Comparison of ENCODE assay signal across 17 cellular contexts in genomic region chrX:39150621-39151020, GRCh38.
DNase-seq lines count a peak whose midpoint lies in the region; ATAC-seq, FAIRE-seq and TF ChIP-seq lines count a peak whose summit lies in the region.
"Had no signal": no experiment of that assay in that cellular context is flagged by ENCODE, and none has a peak within 500 bp of the region (broad histone marks: within the 10 kb centered on the region; RNA-seq: fewer than 3 reads in every experiment).

No MANE protein-coding gene starts in this region.

- H3K4me2 ChIP-seq in H9 (ENCODE audit: insufficient read depth, insufficient read length, low read length) = peak overlapping the region; percentile 26
- H3K4me2 ChIP-seq: BLaER1 had no signal

- no CpG with 5 or more reads among the region's 5 CpGs for WGBS in H9 (ENCODE audit: extremely low coverage, insufficient read length, low lambda C conversion rate)
- 9 to 20% methylated on average over 1 to 5 of the region's 5 CpGs for WGBS in endodermal cell (ENCODE audit: insufficient coverage in 1 of 2, insufficient read length in 1 of 2), 2 experiments
- 64 to 86% (median 79%) methylated on average over 5 of the region's 5 CpGs for WGBS in psoas muscle, 3 donors

- H4K91ac ChIP-seq in H9 (ENCODE audit: insufficient read length, low read depth, low read length) = no peak overlapping the region

- no peak overlapping the region for H2BK15ac ChIP-seq in H9 (ENCODE audit: low read depth, low read length)

- no peak overlapping the region for H3K56ac ChIP-seq in H9 (ENCODE audit: insufficient read length, low read depth, low read length)

- no peak overlapping the region for H3K14ac ChIP-seq in H9 (ENCODE audit: insufficient read depth, low read length)

- H3K4me3 ChIP-seq in endodermal cell (ENCODE audit: low read length) (no peak overlapping the region), psoas muscle (no peak overlapping the region)
- H3K4me3 ChIP-seq: BLaER1, GM23248 had no signal

- ATAC-seq in T-helper 17 cell = no peak
- no peak for ATAC-seq in psoas muscle

- no peak overlapping the region for H3K4ac ChIP-seq in H9 (ENCODE audit: low read depth, low read length)

- H2BK12ac ChIP-seq in H9 (ENCODE audit: insufficient read length, low read depth, low read length) = no peak overlapping the region

- no peaks in the 10 kb centered on the region for H3K79me2 ChIP-seq in H9 (ENCODE audit: insufficient read depth, low read length)

- H3K4me1 Mint-ChIP-seq in H9 = peaks cover 13 to 19% of the 10 kb centered on the region in 2 experiments
- no peaks in the 10 kb centered on the region for H3K4me1 Mint-ChIP-seq in T-helper 17 cell
- peaks cover 23% of the 10 kb centered on the region for H3K4me1 Mint-ChIP-seq in endodermal cell
- H3K4me1 Mint-ChIP-seq: CD4-positive, alpha-beta memory T cell had no signal

- no peaks in the 10 kb centered on the region for H3K23me2 ChIP-seq in H9 (ENCODE audit: insufficient read length, low read depth, low read length, poor library complexity, severe bottlenecking)

- H3K27me3 Mint-ChIP-seq in H9 (ENCODE audit: low read depth) (peaks cover 2% of the 10 kb centered on the region; the same call in 1 of the 2 replicates), T-helper 17 cell (no peaks in the 10 kb centered on the region), endodermal cell (ENCODE audit: insufficient read depth) (no peaks in the 10 kb centered on the region)
- H3K27me3 Mint-ChIP-seq: CD4-positive, alpha-beta memory T cell had no signal

- H3K36me3 ChIP-seq in endodermal cell (ENCODE audit: control insufficient read depth, insufficient read depth, low read length) (no peaks in the 10 kb centered on the region), psoas muscle (ENCODE audit: insufficient read depth in 1 of 2, low read depth in 1 of 2) (no peaks in the 10 kb centered on the region)
- H3K36me3 ChIP-seq: BLaER1 had no signal

- H2BK120ac ChIP-seq in H9 (ENCODE audit: low read depth, low read length, poor library complexity, severe bottlenecking) = no peak overlapping the region

- no peaks in the 10 kb centered on the region for H3K79me1 ChIP-seq in H9 (ENCODE audit: insufficient read depth, low read depth, low read length, poor library complexity, severe bottlenecking)

- H3K9ac ChIP-seq in H9 (ENCODE audit: extremely low read depth, insufficient read length, low read length) = no peak overlapping the region
- no peak overlapping the region for H3K9ac ChIP-seq in endodermal cell (ENCODE audit: extremely low read depth, low read length, poor library complexity, severe bottlenecking)
- H3K9ac ChIP-seq: BLaER1, GM23248 had no signal

- no peak overlapping the region for H3K18ac ChIP-seq in H9 (ENCODE audit: insufficient read length, low read depth, low read length)

- TF ChIP-seq CTCF in H9 (conservative IDR thresholded peaks at IDR 0.05) = no peak
- TF ChIP-seq CTCF in endodermal cell (conservative IDR thresholded peaks at IDR 0.05) = no peak
- no peak for TF ChIP-seq CTCF in psoas muscle (IDR thresholded peaks at IDR 0.05)

- H3K27me3 ChIP-seq in H9 (ENCODE audit: insufficient read depth, low read length) (no peaks in the 10 kb centered on the region), endodermal cell (ENCODE audit: control insufficient read depth, insufficient read depth, low read length, poor library complexity, severe bottlenecking) (no peaks in the 10 kb centered on the region), psoas muscle (ENCODE audit: insufficient read depth in 3 of 3, low read length in 2 of 3) (peaks cover 0 to 17% (median 0%) of the 10 kb centered on the region in 3 donors)
- H3K27me3 ChIP-seq: BLaER1 had no signal

- H3K4me3 Mint-ChIP-seq in H9 (no peak overlapping the region), T-helper 17 cell (no peak overlapping the region), endodermal cell (peak overlapping the region; percentile 25)
- H3K4me3 Mint-ChIP-seq: CD14-positive monocyte; CD4-positive, alpha-beta memory T cell had no signal

- H3K23ac ChIP-seq in H9 (ENCODE audit: insufficient read length, low read depth, low read length) = no peak overlapping the region

- intact Hi-C loops in psoas muscle (cut with DNase I) = loop anchor here in 1 of 2 donors (5.0 kb wide), 1 partner anchor 383 kb away; no protein-coding TSS in a partner anchor

- no peak overlapping the region for H3K27ac Mint-ChIP-seq in H9
- peak overlapping the region; percentile 69 for H3K27ac Mint-ChIP-seq in T-helper 17 cell
- no peak overlapping the region for H3K27ac Mint-ChIP-seq in endodermal cell
- H3K27ac Mint-ChIP-seq: CD4-positive, alpha-beta memory T cell had no signal

- no peak overlapping the region for H4K8ac ChIP-seq in H9 (replicated peaks; ENCODE audit: insufficient read length, low read depth, low read length)

- no peak overlapping the region for H2AK5ac ChIP-seq in H9 (ENCODE audit: insufficient read length, low read length)

- H3K9me3 ChIP-seq in H9 (ENCODE audit: control insufficient read depth, low read depth, low read length) (no peaks in the 10 kb centered on the region), T-helper 17 cell (ENCODE audit: control insufficient read depth, low read length, poor library complexity, severe bottlenecking) (no peaks in the 10 kb centered on the region), endodermal cell (ENCODE audit: control insufficient read depth, low read length) (no peaks in the 10 kb centered on the region), psoas muscle (no peaks in the 10 kb centered on the region)
- H3K9me3 ChIP-seq: BLaER1 had no signal

- DNase-seq in GM12891 (ENCODE audit: insufficient read length, low spot score) (no peak), H9 (no peak), T-helper 17 cell (no peak), endodermal cell (peak; percentile 76), glomerular visceral epithelial cell (ENCODE audit: extremely low spot score) (no peak), psoas muscle (no peak), germinal center (ENCODE audit: low spot score) (no peak)
- DNase-seq in activated naive CD4-positive, alpha-beta T cell (lab: John Stamatoyannopoulos, UW) = no peak
- DNase-seq: 8988T; CD4-positive, alpha-beta memory T cell; DMS153; DMS79; GDM1; GM23248; H7 had no signal

- no peak overlapping the region for H2BK20ac ChIP-seq in H9 (ENCODE audit: low read depth, low read length, poor library complexity, severe bottlenecking)

- H2BK5ac ChIP-seq in H9 (ENCODE audit: insufficient read length, low read length) = no peak overlapping the region

- H3K36me3 Mint-ChIP-seq in H9 (ENCODE audit: insufficient read depth in 1 of 3, low read depth in 3 of 3) = peaks cover 0 to 7% (median 5%) of the 10 kb centered on the region in 3 experiments; a peak in 3 of 7 replicates
- H3K36me3 Mint-ChIP-seq in T-helper 17 cell (ENCODE audit: low read depth) = no peaks in the 10 kb centered on the region
- no peaks in the 10 kb centered on the region for H3K36me3 Mint-ChIP-seq in endodermal cell (ENCODE audit: low read depth)
- H3K36me3 Mint-ChIP-seq: CD14-positive monocyte; CD4-positive, alpha-beta memory T cell had no signal

- H2AFZ ChIP-seq in H9 (ENCODE audit: low read length) = no peak overlapping the region
- H2AFZ ChIP-seq: GM23248 had no signal

- H3T11ph ChIP-seq in H9 (ENCODE audit: low read length) = no peak overlapping the region

- no peaks in the 10 kb centered on the region for H4K20me1 ChIP-seq in H9 (ENCODE audit: control insufficient read depth, insufficient read depth, insufficient read length)
- H4K20me1 ChIP-seq: BLaER1 had no signal

- no peak for TF ChIP-seq POLR2A in GM12891 (IDR thresholded peaks at IDR 0.05; ENCODE audit: low read depth, low read length)

- FAIRE-seq in GM12891 (lab: Jason Lieb, UNC) = peak; percentile 56

- no peak overlapping the region for H3K27ac ChIP-seq in H9 (ENCODE audit: insufficient read length, low read depth, low read length)
- no peak overlapping the region for H3K27ac ChIP-seq in endodermal cell (ENCODE audit: low read depth, low read length)
- no peak overlapping the region for H3K27ac ChIP-seq in psoas muscle
- H3K27ac ChIP-seq: BLaER1, GM23248 had no signal

- H3K9me3 Mint-ChIP-seq in H9 = peaks cover 66 to 84% of the 10 kb centered on the region in 2 experiments
- peaks cover 43% of the 10 kb centered on the region for H3K9me3 Mint-ChIP-seq in endodermal cell
- H3K9me3 Mint-ChIP-seq: CD14-positive monocyte; CD4-positive, alpha-beta memory T cell had no signal

- H3K4me1 ChIP-seq in H9 (ENCODE audit: insufficient read depth, low read length) (no peaks in the 10 kb centered on the region; the same call in 1 of the 2 replicates), endodermal cell (ENCODE audit: control insufficient read depth, insufficient read depth, low read length) (no peaks in the 10 kb centered on the region), psoas muscle (no peaks in the 10 kb centered on the region)

- H4K5ac ChIP-seq in H9 (ENCODE audit: insufficient read length, low read depth, low read length) = no peak overlapping the region

TF ChIP-seq in GM12891, 5 proteins besides CTCF, POLR2A, EP300 and RAD21:
- TF ChIP-seq POLR2AphosphoS5 (IDR thresholded peaks at IDR 0.05; ENCODE audit: low read depth, low read length) = no peak
- no peak for TF ChIP-seq SPI1 (IDR thresholded peaks at IDR 0.05; ENCODE audit: low read depth, low read length)
